Comparison of ENCODE assay signal across 15 cellular contexts in genomic region chr14:100070310-100070709, GRCh38. TPM values are rescaled to one million over a fixed set of nuclear protein-coding genes. Genes with fewer than 3 reads are reported as not detected.
DNase-seq lines count a peak whose midpoint lies in the region; ATAC-seq and TF ChIP-seq lines count a peak whose summit lies in the region.
"Had no signal": no experiment of that assay in that cellular context is flagged by ENCODE, and none has a peak within 500 bp of the region (broad histone marks: within the 10 kb centered on the region; RNA-seq: fewer than 3 reads in every experiment).

No MANE protein-coding gene starts in this region.

- ATAC-seq in CD8-positive, alpha-beta T cell: peak; percentile 35
- ATAC-seq in natural killer cell (peak; percentile 3 to 35 (median 9)), GM18858 (IDR thresholded peaks at IDR 0.05; ENCODE audit: unreplicated experiment) (no peak)
- ATAC-seq: psoas muscle had no signal

- H3K9me3 ChIP-seq in CD8-positive, alpha-beta T cell (ENCODE audit: low read length): no peaks in the 10 kb centered on the region
- H3K9me3 ChIP-seq in OCI-LY7 (ENCODE audit: low read length): no peaks in the 10 kb centered on the region
- H3K9me3 ChIP-seq: psoas muscle had no signal

- no peaks in the 10 kb centered on the region for H3K27me3 Mint-ChIP-seq in CD8-positive, alpha-beta T cell (ENCODE audit: low read depth)
- H3K27me3 Mint-ChIP-seq in activated naive CD4-positive, alpha-beta T cell treated with anti-CD3 and anti-CD28 coated beads, Interleukin-2, amount 10 ng/mL, durations not matched to agents 7 days and 5 days: no peaks in the 10 kb centered on the region
- H3K27me3 Mint-ChIP-seq in natural killer cell (ENCODE audit: low read depth in 2 of 2) (no peaks in the 10 kb centered on the region), MCF 10A (ENCODE audit: insufficient read depth, unreplicated experiment) (no peaks in the 10 kb centered on the region)

- no peaks in the 10 kb centered on the region for H3K9me2 ChIP-seq in OCI-LY7 (ENCODE audit: insufficient read depth, low read length)

- peaks cover 62% of the 10 kb centered on the region for H3K4me1 ChIP-seq in CD8-positive, alpha-beta T cell (ENCODE audit: insufficient read depth, low read length)
- peaks cover 84% of the 10 kb centered on the region for H3K4me1 ChIP-seq in OCI-LY7 (ENCODE audit: insufficient read depth, low read length, poor library complexity, severe bottlenecking)

- peak overlapping the region; percentile 58 for H3K4me2 ChIP-seq in OCI-LY7 (ENCODE audit: low read length)

- no peak overlapping the region for H2AFZ ChIP-seq in OCI-LY7 (ENCODE audit: low read length)

- peaks cover 85% of the 10 kb centered on the region for H3K4me1 Mint-ChIP-seq in CD8-positive, alpha-beta T cell (ENCODE audit: low read depth)
- peaks cover 48% of the 10 kb centered on the region for H3K4me1 Mint-ChIP-seq in activated naive CD4-positive, alpha-beta T cell treated with anti-CD3 and anti-CD28 coated beads, Interleukin-2, amount 10 ng/mL, durations not matched to agents 7 days and 5 days
- H3K4me1 Mint-ChIP-seq in natural killer cell (peaks cover 91 to 95% of the 10 kb centered on the region in 2 donors), MCF 10A (ENCODE audit: insufficient read depth, unreplicated experiment) (peaks cover 30% of the 10 kb centered on the region)

- no peaks in the 10 kb centered on the region for H3K9me3 Mint-ChIP-seq in CD8-positive, alpha-beta T cell
- no peaks in the 10 kb centered on the region for H3K9me3 Mint-ChIP-seq in activated naive CD4-positive, alpha-beta T cell treated with anti-CD3 and anti-CD28 coated beads, Interleukin-2, amount 10 ng/mL, durations not matched to agents 7 days and 5 days
- no peaks in the 10 kb centered on the region for H3K9me3 Mint-ChIP-seq in natural killer cell
- H3K9me3 Mint-ChIP-seq in MCF 10A (ENCODE audit: unreplicated experiment): peaks cover 9% of the 10 kb centered on the region

- H3K27ac ChIP-seq in CD8-positive, alpha-beta T cell (ENCODE audit: low read depth, low read length): peak overlapping the region; percentile 87
- H3K27ac ChIP-seq in OCI-LY7 (ENCODE audit: low read depth, low read length, poor library complexity, severe bottlenecking) (peak overlapping the region; percentile 99), substantia nigra (ENCODE audit: low read depth, low read length, poor library complexity, severe bottlenecking) (no peak overlapping the region)
- H3K27ac ChIP-seq: C4-2B, epithelial cell of prostate, psoas muscle, WERI-Rb-1 had no signal

- H3K36me3 Mint-ChIP-seq in CD8-positive, alpha-beta T cell: peaks cover 90% of the 10 kb centered on the region
- H3K36me3 Mint-ChIP-seq in activated naive CD4-positive, alpha-beta T cell treated with anti-CD3 and anti-CD28 coated beads, Interleukin-2, amount 10 ng/mL, durations not matched to agents 7 days and 5 days: peaks cover 90% of the 10 kb centered on the region
- peaks cover 8% of the 10 kb centered on the region for H3K36me3 Mint-ChIP-seq in natural killer cell
- H3K36me3 Mint-ChIP-seq in MCF 10A (ENCODE audit: insufficient read depth, unreplicated experiment): no peaks in the 10 kb centered on the region

- peak overlapping the region; percentile 20 for H3K4me3 ChIP-seq in CD8-positive, alpha-beta T cell (ENCODE audit: low read depth, low read length)
- H3K4me3 ChIP-seq in OCI-LY7 (ENCODE audit: low read depth, low read length, poor library complexity, severe bottlenecking): peak overlapping the region; percentile 18
- H3K4me3 ChIP-seq: psoas muscle had no signal

- peaks cover 36% of the 10 kb centered on the region for H3K36me3 ChIP-seq in CD8-positive, alpha-beta T cell (ENCODE audit: insufficient read depth, low read length)
- H3K36me3 ChIP-seq in OCI-LY7 (ENCODE audit: insufficient read depth, low read length): peaks cover 45% of the 10 kb centered on the region
- H3K36me3 ChIP-seq: WERI-Rb-1 had no signal

- no peaks in the 10 kb centered on the region for H3K27me3 ChIP-seq in CD8-positive, alpha-beta T cell (ENCODE audit: insufficient read depth, low read length)

- peak overlapping the region; percentile 100 for H3K4me3 Mint-ChIP-seq in CD8-positive, alpha-beta T cell
- peak overlapping the region; percentile 90 for H3K4me3 Mint-ChIP-seq in activated naive CD4-positive, alpha-beta T cell treated with anti-CD3 and anti-CD28 coated beads, Interleukin-2, amount 10 ng/mL, durations not matched to agents 7 days and 5 days
- H3K4me3 Mint-ChIP-seq in natural killer cell (peak overlapping the region; percentile 90), MCF 10A (ENCODE audit: unreplicated experiment) (no peak overlapping the region)

- peak overlapping the region; percentile 99 for H3K27ac Mint-ChIP-seq in CD8-positive, alpha-beta T cell
- H3K27ac Mint-ChIP-seq in activated naive CD4-positive, alpha-beta T cell treated with anti-CD3 and anti-CD28 coated beads, Interleukin-2, amount 10 ng/mL, durations not matched to agents 7 days and 5 days: peak overlapping the region; percentile 99
- H3K27ac Mint-ChIP-seq in natural killer cell (peak overlapping the region; percentile 93), MCF 10A (ENCODE audit: low read depth, unreplicated experiment) (no peak overlapping the region)

- POLR2A ChIA-PET in CD8-positive, alpha-beta T cell (lab: Charles Lee): interaction anchor here (1.3 to 23.8 kb wide), 5 partner anchors 8 to 67 kb away, joined by 3 to 700 read pairs (median 6); no protein-coding TSS in a partner anchor
- POLR2A ChIA-PET in OCI-LY7 (lab: Charles Lee): interaction anchor here (1.8 to 3.7 kb wide), 2 partner anchors 8 to 86 kb away, joined by 4 to 21 read pairs; no protein-coding TSS in a partner anchor
- POLR2A ChIA-PET in MCF 10A (lab: Yijun Ruan, JAX): interaction anchor here (1.3 to 3.1 kb wide), 4 partner anchors 38 to 122 kb away, joined by 3 to 30 read pairs (median 11); no protein-coding TSS in a partner anchor

- CTCF ChIA-PET in CD8-positive, alpha-beta T cell (lab: Charles Lee): interaction anchor here (1.0 to 35.4 kb wide), 7 partner anchors 9 to 171 kb away, joined by 3 to 1143 read pairs (median 22); no protein-coding TSS in a partner anchor
- CTCF ChIA-PET in OCI-LY7 (lab: Charles Lee; ENCODE audit: unreplicated experiment) (no interaction called here), MCF 10A (lab: Yijun Ruan, JAX) (interaction anchor here (0.6 to 10.6 kb wide), 9 partner anchors 12 to 122 kb away, joined by 3 to 188 read pairs (median 6); no protein-coding TSS in a partner anchor)
- CTCF ChIA-PET in activated naive CD4-positive, alpha-beta T cell treated with anti-CD3 and anti-CD28 coated beads, Interleukin-2, amount 10 ng/mL, durations not matched to agents 7 days and 5 days (lab: Charles Lee): interaction anchor here (0.8 to 22.9 kb wide), 9 partner anchors 9 to 171 kb away, joined by 3 to 488 read pairs (median 17); no protein-coding TSS in a partner anchor

- no peak for TF ChIP-seq CTCF in CD8-positive, alpha-beta T cell (IDR thresholded peaks at IDR 0.05)
- TF ChIP-seq CTCF in OCI-LY7 (conservative IDR thresholded peaks at IDR 0.05; ENCODE audit: low read length) (no peak), natural killer cell (IDR thresholded peaks at IDR 0.05) (no peak), MCF 10A (IDR thresholded peaks at IDR 0.05; ENCODE audit: unreplicated experiment) (no peak)

- 0 out of 2 replicates have a peak, but pooled peaks cover 4% of the 10 kb centered on the region for H4K20me1 ChIP-seq in OCI-LY7 (ENCODE audit: insufficient read depth, low read length)

- peaks cover 98% of the 10 kb centered on the region for H3K79me2 ChIP-seq in OCI-LY7 (ENCODE audit: insufficient read depth, low read depth, low read length)

- BruUV-seq in OCI-LY7 (replicated peaks; lab: Mats Ljungman, UMichigan) (no TSS peak), MCF 10A (replicated peaks; lab: Mats Ljungman, UMichigan) (no TSS peak)

- peak in 2 of 7 experiments; percentile 62 to 88 for DNase-seq in CD8-positive, alpha-beta T cell
- DNase-seq in OCI-LY7 (ENCODE audit: low spot score): no peak
- DNase-seq in activated naive CD4-positive, alpha-beta T cell treated with anti-CD3 and anti-CD28 coated beads, Interleukin-2, amount 10 ng/mL, durations not matched to agents 7 days and 5 days: peak; percentile 53
- DNase-seq in natural killer cell: peak; percentile 31
- DNase-seq in MCF 10A (ENCODE audit: unreplicated experiment): no peak
- no peak for DNase-seq in substantia nigra (lab: John Stamatoyannopoulos, UW)
- DNase-seq in Ammon's horn (ENCODE audit: low spot score): no peak
- DNase-seq: glutamatergic neuron, kidney glomerular epithelial cell, MV-4-11, psoas muscle, WERI-Rb-1 had no signal

- intact Hi-C loops in CD8-positive, alpha-beta T cell (cut with DNase I, micrococcal nuclease): loop anchor here in 1 of 2 experiments (10.0 kb wide), 1 partner anchor 1744 kb away; no protein-coding TSS in a partner anchor
- intact Hi-C loops in OCI-LY7 (cut with micrococcal nuclease; ENCODE audit: unreplicated experiment): no loop called here
- intact Hi-C loops in natural killer cell (cut with micrococcal nuclease): loop anchor here (10.0 kb wide), 1 partner anchor 1654 kb away; no protein-coding TSS in a partner anchor
- intact Hi-C loops in MCF 10A (cut with micrococcal nuclease): no loop called here

RNA-seq across cellular contexts. Expression of gene EVL, which starts 5.1 kb away (rescaled TPM):
- 100 to 1,000 TPM; 573 to 578 TPM for total RNA-seq in CD8-positive, alpha-beta T cell
- total RNA-seq in OCI-LY7 (2014; rRNA removed; shearing (Covaris generic)): 154 and 206 TPM in 2 replicates
- total RNA-seq in OCI-LY7 (2022): 298 and 324 TPM in 2 replicates
- total RNA-seq in natural killer cell: 1,000 to 10,000 TPM in 1 of 3 donors, 100 to 1,000 TPM in 2; 882 to 1,108 (median 986) TPM
- total RNA-seq in MCF 10A (2022): 52.5 and 55.4 TPM in 2 replicates

Comparison
In these comparisons a context has a peak if more than half of its experiments do, and no peak if none do; other contexts are left out.
1. DNase-seq: peak in activated naive CD4-positive, alpha-beta T cell treated with anti-CD3 and anti-CD28 coated beads, Interleukin-2, amount 10 ng/mL, durations not matched to agents 7 days and 5 days (single experiment) and natural killer cell (single experiment); none in OCI-LY7 (single experiment), MCF 10A (single experiment), substantia nigra (0 of 49) and Ammon's horn (single experiment).